8 cellular contexts compared by ENCODE assay signal in genomic region chr5:155728146-155728856, GRCh38.
A peak's percentile ranks its signal among the peaks of the same experiment; 100 is the strongest.
DNase-seq lines count a peak whose midpoint lies in the region; TF ChIP-seq lines count a peak whose summit lies in the region.

No MANE protein-coding gene starts in this region.

- CTCF ChIA-PET in activated naive CD4-positive, alpha-beta T cell treated with anti-CD3 and anti-CD28 coated beads for 36 hours (lab: Charles Lee): no interaction called here

- in situ Hi-C loops in GM13976 (cut with MboI; ENCODE audit: low sequenced_read_pairs, unreplicated experiment): no loop called here

- DNase-seq in DMS153 (lab: John Stamatoyannopoulos, UW): peak; percentile 23
- peak; percentile 27 for DNase-seq in NT2/D1 (ENCODE audit: low read depth, low spot score)
- DNase-seq in fibroblast of peridontal ligament (ENCODE audit: extremely low read depth): peak; percentile 23
- DNase-seq in stimulated activated CD8-positive, alpha-beta memory T cell treated with anti-CD3 and anti-CD28 coated beads, Interleukin-4, amount 100 ng/mL, for 48 hours: no peak
- DNase-seq in activated naive CD4-positive, alpha-beta T cell treated with anti-CD3 and anti-CD28 coated beads for 36 hours: no peak
- DNase-seq in COLO829 (ENCODE audit: low spot score): no peak
- no peak for DNase-seq in GM13976 (ENCODE audit: low spot score)

- H3K27ac ChIP-seq in muscle layer of colon (ENCODE audit: low read depth, low read length): no peak overlapping the region

- no peaks in the 10 kb centered on the region for H3K4me1 Mint-ChIP-seq in activated naive CD4-positive, alpha-beta T cell treated with anti-CD3 and anti-CD28 coated beads for 36 hours (ENCODE audit: low read depth)

- H3K27me3 ChIP-seq in NT2/D1 (ENCODE audit: insufficient read depth, insufficient read length) (peaks cover 90% of the 10 kb centered on the region), muscle layer of colon (ENCODE audit: control insufficient read depth in 1 of 2, insufficient read depth in 2 of 2, low read length in 2 of 2) (peaks cover 28 to 41% of the 10 kb centered on the region in 2 donors)

- intact Hi-C loops in activated naive CD4-positive, alpha-beta T cell treated with anti-CD3 and anti-CD28 coated beads for 36 hours (cut with micrococcal nuclease): no loop called here

- H3K9me3 Mint-ChIP-seq in activated naive CD4-positive, alpha-beta T cell treated with anti-CD3 and anti-CD28 coated beads for 36 hours: no peaks in the 10 kb centered on the region

- no peaks in the 10 kb centered on the region for H3K9me3 ChIP-seq in NT2/D1 (ENCODE audit: insufficient read depth, low read length)
- H3K9me3 ChIP-seq in muscle layer of colon (ENCODE audit: low read length): no peaks in the 10 kb centered on the region

- H3K4me3 Mint-ChIP-seq in activated naive CD4-positive, alpha-beta T cell treated with anti-CD3 and anti-CD28 coated beads for 36 hours: no peak overlapping the region

- no peaks in the 10 kb centered on the region for H3K36me3 Mint-ChIP-seq in activated naive CD4-positive, alpha-beta T cell treated with anti-CD3 and anti-CD28 coated beads for 36 hours (ENCODE audit: low read depth)

- peak overlapping the region; percentile 72 for H3K9ac ChIP-seq in NT2/D1 (ENCODE audit: insufficient read length, low read depth)
- no peak overlapping the region for H3K9ac ChIP-seq in muscle layer of colon (ENCODE audit: low read length)

- H3K4me1 ChIP-seq in NT2/D1 (ENCODE audit: insufficient read depth, insufficient read length): no peaks in the 10 kb centered on the region
- H3K4me1 ChIP-seq in muscle layer of colon (ENCODE audit: insufficient read depth, low read length): peaks cover 11% of the 10 kb centered on the region

- H3K4me3 ChIP-seq in NT2/D1 (ENCODE audit: insufficient read length, low read depth): peak overlapping the region; percentile 61
- H3K4me3 ChIP-seq in muscle layer of colon (ENCODE audit: low read depth in 1 of 2, low read length in 2 of 2): peak overlapping the region; percentile 47 to 50

- H3K27ac Mint-ChIP-seq in activated naive CD4-positive, alpha-beta T cell treated with anti-CD3 and anti-CD28 coated beads for 36 hours: no peak overlapping the region

- peaks cover 55% of the 10 kb centered on the region for H3K27me3 Mint-ChIP-seq in activated naive CD4-positive, alpha-beta T cell treated with anti-CD3 and anti-CD28 coated beads for 36 hours (ENCODE audit: low read depth)

- TF ChIP-seq CTCF in GM13976 (IDR thresholded peaks at IDR 0.05; ENCODE audit: borderline replicate concordance, control extremely low read depth, extremely low read depth, insufficient read depth, missing control alignments): no peak

- H3K36me3 ChIP-seq in NT2/D1 (ENCODE audit: insufficient read depth, insufficient read length, low read length) (no peaks in the 10 kb centered on the region), muscle layer of colon (ENCODE audit: insufficient read depth, low read length) (no peaks in the 10 kb centered on the region)

Comparison
In these comparisons a context has a peak if more than half of its experiments do, and no peak if none do; other contexts are left out.
1. DNase-seq: peak in DMS153 (single experiment), NT2/D1 (single experiment) and fibroblast of peridontal ligament (single experiment); none in stimulated activated CD8-positive, alpha-beta memory T cell treated with anti-CD3 and anti-CD28 coated beads, Interleukin-4, amount 100 ng/mL, for 48 hours (single experiment), activated naive CD4-positive, alpha-beta T cell treated with anti-CD3 and anti-CD28 coated beads for 36 hours (single experiment), COLO829 (single experiment) and GM13976 (single experiment).